In the genomic region with DNA sequence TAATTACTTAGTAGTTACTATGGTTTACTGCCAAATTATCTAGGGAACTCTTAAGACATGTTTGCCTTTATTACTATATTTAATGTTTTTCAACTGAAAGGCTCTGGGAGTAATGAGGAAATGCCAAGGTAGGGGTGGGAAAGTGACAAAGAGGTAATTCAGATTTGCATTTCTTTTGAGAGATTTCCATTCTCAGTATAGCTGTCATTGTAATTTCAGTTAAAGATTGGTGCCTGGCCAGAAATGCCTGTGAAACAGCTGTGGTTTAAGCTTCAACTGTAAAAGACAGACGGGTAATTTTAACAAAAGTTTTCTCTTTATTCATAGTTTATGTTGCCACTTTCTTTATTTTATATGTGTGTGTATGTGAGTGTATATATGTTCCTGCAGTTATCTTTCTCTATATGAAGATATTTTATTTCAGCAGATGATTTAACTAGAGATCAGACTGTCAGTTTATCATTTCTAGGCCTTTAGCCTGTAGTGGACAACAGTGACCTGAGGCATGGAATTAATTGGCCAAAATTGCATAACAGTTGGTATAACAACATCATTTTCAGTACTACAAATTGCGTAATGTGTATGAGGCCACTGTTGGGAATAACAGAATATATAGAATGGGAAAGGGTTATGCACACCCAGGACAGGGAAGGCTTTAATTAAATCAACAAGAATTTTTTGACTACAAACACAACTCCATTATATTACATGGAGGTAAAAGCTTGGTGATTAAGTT, we compare ENCODE assay signal across 12 cellular contexts.
DNase-seq lines count a peak whose midpoint lies in the region; ATAC-seq and TF ChIP-seq lines count a peak whose summit lies in the region.
"Had no signal": no experiment of that assay in that cellular context is flagged by ENCODE, and none has a peak within 500 bp of the region (broad histone marks: within the 10 kb centered on the region; RNA-seq: fewer than 3 reads in every experiment).

No MANE protein-coding gene starts in this region.

- H3K36me3 Mint-ChIP-seq in memory B cell = no peaks in the 10 kb centered on the region

- CTCF ChIA-PET in OCI-LY7 (lab: Charles Lee; ENCODE audit: unreplicated experiment) = no interaction called here

- H3K9me2 ChIP-seq in Karpas-422 (replicated peaks; ENCODE audit: insufficient read depth, low read length) = no peaks in the 10 kb centered on the region
- no peaks in the 10 kb centered on the region for H3K9me2 ChIP-seq in OCI-LY7 (ENCODE audit: insufficient read depth, low read length)

- H3K9me3 ChIP-seq in Karpas-422 (ENCODE audit: low read length) (no peaks in the 10 kb centered on the region), OCI-LY7 (ENCODE audit: low read length) (no peaks in the 10 kb centered on the region), Peyer's patch (no peaks in the 10 kb centered on the region)
- H3K9me3 ChIP-seq: body of pancreas, neutrophil had no signal

- peaks cover 11% of the 10 kb centered on the region for H3K4me1 Mint-ChIP-seq in memory B cell

- no peaks in the 10 kb centered on the region for H3K9me3 Mint-ChIP-seq in memory B cell

- no peaks in the 10 kb centered on the region for H3K27me3 ChIP-seq in Karpas-422 (ENCODE audit: low read length)
- H3K27me3 ChIP-seq in Peyer's patch = no peaks in the 10 kb centered on the region
- H3K27me3 ChIP-seq: body of pancreas, neutrophil had no signal

- POLR2A ChIA-PET in OCI-LY7 (lab: Charles Lee) = interaction anchor here (0.7 to 1.0 kb wide), 4 partner anchors 12 to 90 kb away, joined by 3 to 6 read pairs (median 3); no protein-coding TSS in a partner anchor

- no peaks in the 10 kb centered on the region; the same call in 1 of the 2 replicates for H3K36me3 ChIP-seq in Karpas-422 (ENCODE audit: insufficient read depth, low read length)
- H3K36me3 ChIP-seq in OCI-LY7 (ENCODE audit: insufficient read depth, low read length) = no peaks in the 10 kb centered on the region
- no peaks in the 10 kb centered on the region for H3K36me3 ChIP-seq in Peyer's patch
- H3K36me3 ChIP-seq: neutrophil had no signal

- no peak overlapping the region for H3K9ac ChIP-seq in Karpas-422 (ENCODE audit: low read length)

- no peak for DNase-seq in Karpas-422
- DNase-seq in memory B cell (ENCODE audit: low spot score in 2 of 2) = no peak
- no peak for DNase-seq in OCI-LY7 (ENCODE audit: low spot score)
- no peak for DNase-seq in left cardiac atrium
- DNase-seq in Peyer's patch = no peak
- DNase-seq: body of pancreas, NCI-H526 treated with DMSO at 0.1 percent for 48 hours, T-helper 17 cell had no signal

- peak; percentile 56 for ATAC-seq in GM18517 (IDR thresholded peaks at IDR 0.05; ENCODE audit: unreplicated experiment)
- peak; percentile 73 for ATAC-seq in GM21825 (IDR thresholded peaks at IDR 0.05; ENCODE audit: unreplicated experiment)
- ATAC-seq in memory B cell (ENCODE audit: low read depth) = no peak
- no peak for ATAC-seq in HG03571 (IDR thresholded peaks at IDR 0.05; ENCODE audit: unreplicated experiment)
- ATAC-seq in left cardiac atrium = no peak
- ATAC-seq: body of pancreas, T-helper 17 cell had no signal

- no peak for TF ChIP-seq POLR2A in Peyer's patch (IDR thresholded peaks at IDR 0.05)

- H3K4me2 ChIP-seq in Karpas-422 (ENCODE audit: low read depth, low read length, poor library complexity, severe bottlenecking) (peak overlapping the region; percentile 34), OCI-LY7 (ENCODE audit: low read length) (no peak overlapping the region)

- TF ChIP-seq CTCF in OCI-LY7 (conservative IDR thresholded peaks at IDR 0.05; ENCODE audit: low read length) (no peak), Peyer's patch (IDR thresholded peaks at IDR 0.05) (no peak)

- peak overlapping the region; percentile 17 for H3K27ac Mint-ChIP-seq in memory B cell
- H3K27ac Mint-ChIP-seq: T-helper 17 cell had no signal

- H3K4me3 Mint-ChIP-seq in memory B cell = no peak overlapping the region
- H3K4me3 Mint-ChIP-seq: T-helper 17 cell had no signal

- H2AFZ ChIP-seq in Karpas-422 (ENCODE audit: low read length) (no peak overlapping the region), OCI-LY7 (ENCODE audit: low read length) (no peak overlapping the region)

- peak overlapping the region; percentile 59 for H3K27ac ChIP-seq in Karpas-422 (ENCODE audit: low read length)
- H3K27ac ChIP-seq in OCI-LY7 (ENCODE audit: low read depth, low read length, poor library complexity, severe bottlenecking) = no peak overlapping the region
- H3K27ac ChIP-seq in Peyer's patch = no peak overlapping the region
- H3K27ac ChIP-seq: body of pancreas, neutrophil had no signal

- H3K79me2 ChIP-seq in Karpas-422 (ENCODE audit: low read length) = peaks cover 95% of the 10 kb centered on the region
- H3K79me2 ChIP-seq in OCI-LY7 (ENCODE audit: insufficient read depth, low read depth, low read length) = no peaks in the 10 kb centered on the region

- H3K4me3 ChIP-seq in Karpas-422 (ENCODE audit: low read length) (no peak overlapping the region), OCI-LY7 (ENCODE audit: low read depth, low read length, poor library complexity, severe bottlenecking) (no peak overlapping the region), Peyer's patch (no peak overlapping the region)
- H3K4me3 ChIP-seq: body of pancreas had no signal

- H4K20me1 ChIP-seq in Karpas-422 (ENCODE audit: insufficient read depth, low read depth, low read length) (no peaks in the 10 kb centered on the region), OCI-LY7 (ENCODE audit: insufficient read depth, low read length) (no peaks in the 10 kb centered on the region)

- H3K27me3 Mint-ChIP-seq in memory B cell = no peaks in the 10 kb centered on the region
- H3K27me3 Mint-ChIP-seq: T-helper 17 cell had no signal

- intact Hi-C loops in OCI-LY7 (cut with micrococcal nuclease; ENCODE audit: unreplicated experiment) (no loop called here), left cardiac atrium (cut with DNase I) (no loop called here)

- H3K4me1 ChIP-seq in Karpas-422 (ENCODE audit: low read length) (peaks cover 48% of the 10 kb centered on the region), OCI-LY7 (ENCODE audit: insufficient read depth, low read length, poor library complexity, severe bottlenecking) (no peaks in the 10 kb centered on the region), Peyer's patch (no peaks in the 10 kb centered on the region)
- H3K4me1 ChIP-seq: body of pancreas had no signal

- BruUV-seq in OCI-LY7 (replicated peaks; lab: Mats Ljungman, UMichigan) = no TSS peak

Comparison
In these comparisons a context has a peak if more than half of its experiments do, and no peak if none do; other contexts are left out.
1. ATAC-seq: peak in GM18517 (single experiment) and GM21825 (single experiment); none in memory B cell (single experiment), HG03571 (single experiment) and left cardiac atrium (0 of 2).